ENCODE assay signal across 8 cellular contexts in the genomic region with DNA sequence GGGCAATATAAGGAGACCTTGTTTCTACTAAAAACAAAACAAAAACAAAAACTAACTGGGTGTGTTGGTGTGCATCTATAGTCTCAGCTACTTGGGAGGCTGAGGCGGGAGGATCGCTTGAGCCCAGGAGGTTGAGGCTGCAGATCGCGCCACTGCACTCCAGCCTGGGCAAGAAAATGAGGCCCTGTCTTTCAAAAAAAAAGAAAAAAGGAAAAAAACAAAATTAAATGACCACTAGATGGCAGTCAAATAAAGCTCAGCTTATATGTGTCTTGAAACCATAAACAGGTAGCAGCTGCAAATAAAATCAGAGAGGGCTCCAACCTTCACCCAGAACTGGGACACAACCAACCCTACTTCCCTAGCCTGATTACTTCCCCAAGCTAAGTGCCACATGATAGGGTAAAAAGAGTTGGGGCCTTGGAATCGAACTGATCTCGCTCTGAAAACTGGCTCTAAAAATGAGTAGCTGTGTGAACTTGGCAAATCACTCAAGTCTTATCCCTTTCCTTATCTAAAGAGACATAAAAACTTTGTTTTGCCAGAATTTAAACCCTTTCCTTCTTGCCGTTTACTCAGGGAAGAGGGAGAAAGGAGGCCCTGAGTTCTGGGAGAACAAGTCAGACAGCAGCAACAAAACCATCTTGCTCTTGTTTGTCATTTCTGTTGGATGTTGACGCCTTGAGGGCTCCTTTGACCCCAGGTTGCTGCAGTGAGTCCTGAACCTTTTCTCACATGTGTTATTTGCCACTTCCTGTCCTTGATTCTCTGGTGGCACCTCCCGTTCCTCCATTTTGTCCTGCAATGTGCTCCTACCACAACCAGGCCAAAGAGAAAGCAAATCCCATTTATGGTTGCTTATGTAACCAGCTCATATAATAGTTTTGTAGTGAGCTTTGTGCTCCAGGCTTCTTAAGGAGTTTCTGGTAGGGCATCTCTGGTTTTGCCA.
DNase-seq lines count a peak whose midpoint lies in the region; ATAC-seq and TF ChIP-seq lines count a peak whose summit lies in the region.

No MANE protein-coding gene starts in this region.

- WGBS in gastroesophageal sphincter (ENCODE audit: low coverage in 1 of 2), 2 donors = 50 to 57% methylated on average over 9 of the region's 9 CpGs
- 48% methylated on average over 9 of the region's 9 CpGs for WGBS in prostate gland

- intact Hi-C loops in prostate gland (cut with DNase I) = loop anchor here (5.0 to 10.0 kb wide), 3 partner anchors 151 to 217 kb away; a partner anchor contains a TSS

- no peaks in the 10 kb centered on the region for H3K36me3 ChIP-seq in gastroesophageal sphincter
- no peaks in the 10 kb centered on the region for H3K36me3 ChIP-seq in prostate gland

- H3K4me1 ChIP-seq in gastroesophageal sphincter (peaks cover 0 to 21% (median 4%) of the 10 kb centered on the region in 3 donors), prostate gland (replicated peaks) (no peaks in the 10 kb centered on the region)

- DNase-seq in activated T-cell treated with anti-CD3 and anti-CD28 coated beads, Interleukin-2, amount 50 U/mL, for 1 hour = peak; percentile 21
- DNase-seq in activated T-cell treated with anti-CD3 and anti-CD28 coated beads for 4 hours (no peak), NCI-H1694 treated with DMSO at 0.1 percent for 48 hours (lab: John Stamatoyannopoulos, UW) (peak; percentile 31), prostate gland (ENCODE audit: low spot score) (no peak), HuH-7.5 (ENCODE audit: low spot score) (no peak)

- H3K27ac ChIP-seq in VCaP = no peak overlapping the region
- no peak overlapping the region for H3K27ac ChIP-seq in gastroesophageal sphincter
- H3K27ac ChIP-seq in prostate gland = no peak overlapping the region

- no peak for TF ChIP-seq EP300 in gastroesophageal sphincter (IDR thresholded peaks at IDR 0.05)

- H3K27me3 ChIP-seq in gastroesophageal sphincter (no peaks in the 10 kb centered on the region), prostate gland (replicated peaks; ENCODE audit: insufficient read depth) (no peaks in the 10 kb centered on the region)

- no peak overlapping the region for H3K4me3 ChIP-seq in gastroesophageal sphincter
- no peak overlapping the region for H3K4me3 ChIP-seq in prostate gland

- peak; percentile 48 for ATAC-seq in HG02610 (IDR thresholded peaks at IDR 0.05; ENCODE audit: unreplicated experiment)
- no peak for ATAC-seq in gastroesophageal sphincter

- peak; percentile 75 for TF ChIP-seq CTCF in VCaP (conservative IDR thresholded peaks at IDR 0.05)
- TF ChIP-seq CTCF in gastroesophageal sphincter (IDR thresholded peaks at IDR 0.05) = peak; percentile 34 to 75 (median 48)
- peak; percentile 54 to 73 (median 63) for TF ChIP-seq CTCF in prostate gland (IDR thresholded peaks at IDR 0.05)

- H3K9me3 ChIP-seq in gastroesophageal sphincter (no peaks in the 10 kb centered on the region), prostate gland (no peaks in the 10 kb centered on the region)

- no peak for TF ChIP-seq POLR2A in gastroesophageal sphincter (IDR thresholded peaks at IDR 0.05)
- no peak for TF ChIP-seq POLR2A in prostate gland (IDR thresholded peaks at IDR 0.05)

Comparison
In these comparisons a context has a peak if more than half of its experiments do, and no peak if none do; other contexts are left out.
1. DNase-seq: peak in activated T-cell treated with anti-CD3 and anti-CD28 coated beads, Interleukin-2, amount 50 U/mL, for 1 hour (single experiment) and NCI-H1694 treated with DMSO at 0.1 percent for 48 hours (single experiment); none in activated T-cell treated with anti-CD3 and anti-CD28 coated beads for 4 hours (single experiment), prostate gland (single experiment) and HuH-7.5 (single experiment).
2. Peak in every context shown above with its lines, with median percentiles within 50 percentile points of each other: CTCF ChIP-seq.